11 cellular contexts compared by ENCODE assay signal in the genomic region with DNA sequence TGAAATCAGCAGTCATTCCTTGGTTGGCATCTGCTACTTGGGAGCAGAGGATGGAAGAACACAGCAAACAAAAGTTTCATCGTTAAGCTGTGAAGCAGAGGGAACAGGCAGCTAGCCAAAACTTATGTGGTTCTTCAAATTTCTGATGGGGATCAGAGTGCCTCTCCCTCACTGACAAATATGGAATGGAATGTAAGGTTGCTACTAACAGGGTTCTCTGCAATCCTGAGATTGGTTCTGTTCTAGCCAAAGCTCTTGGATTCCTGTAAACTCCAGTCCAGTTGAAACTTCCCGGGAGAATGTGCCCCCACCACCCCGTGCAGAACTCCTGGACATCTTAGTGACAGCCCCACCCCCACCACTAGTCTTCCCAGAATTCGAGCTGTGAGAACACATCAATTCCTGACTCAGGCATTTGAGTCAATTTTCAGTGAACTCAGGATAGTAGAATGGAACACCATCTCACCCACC. TPM values are rescaled to one million over a fixed set of nuclear protein-coding genes. Genes with fewer than 3 reads are reported as not detected.
A peak's percentile ranks its signal among the peaks of the same experiment; 100 is the strongest.
DNase-seq lines count a peak whose midpoint lies in the region; ATAC-seq and TF ChIP-seq lines count a peak whose summit lies in the region.
"Had no signal": no experiment of that assay in that cellular context is flagged by ENCODE, and none has a peak within 500 bp of the region (broad histone marks: within the 10 kb centered on the region; RNA-seq: fewer than 3 reads in every experiment).

No MANE protein-coding gene starts in this region.

- intact Hi-C loops in psoas muscle (cut with DNase I): no loop called here

- CTCF ChIA-PET in BJ (lab: Yijun Ruan, JAX): interaction anchor here (1.1 to 2.7 kb wide), 5 partner anchors 15 to 89 kb away, joined by 3 to 8 read pairs (median 3); no protein-coding TSS in a partner anchor

- H3K4me1 ChIP-seq in psoas muscle: no peaks in the 10 kb centered on the region

- 13 to 31% (median 16%) methylated on average over 4 of the region's 4 CpGs for WGBS in psoas muscle, 3 donors

- no peaks in the 10 kb centered on the region for H3K9me3 ChIP-seq in psoas muscle

- peak; percentile 91 for ATAC-seq in SK-N-SH treated with all-trans-retinoic acid at 6 μM for 48 hours
- ATAC-seq in psoas muscle: peak; percentile 55 to 88 (median 82)
- ATAC-seq in HG03175 (IDR thresholded peaks at IDR 0.05; ENCODE audit: unreplicated experiment): no peak
- no peak for ATAC-seq in GM21717 (IDR thresholded peaks at IDR 0.05; ENCODE audit: unreplicated experiment)
- ATAC-seq in GM18511 (IDR thresholded peaks at IDR 0.05; ENCODE audit: unreplicated experiment): no peak

- POLR2A ChIA-PET in BJ (lab: Charles Lee): interaction anchor here (0.7 to 0.9 kb wide), 4 partner anchors 21 to 133 kb away, joined by 3 to 5 read pairs (median 4); no protein-coding TSS in a partner anchor

- H3K4me3 ChIP-seq in BJ (ENCODE audit: low read depth, low read length) (no peak overlapping the region), psoas muscle (no peak overlapping the region)

- DNase-seq in BJ (ENCODE audit: low read depth) (peak; percentile 98), glomerular visceral epithelial cell (ENCODE audit: extremely low spot score) (peak; percentile 94), psoas muscle (peak; percentile 85)
- DNase-seq in central memory CD4-positive, alpha-beta T cell: no peak
- DNase-seq: DND-41, NCI-H1105 treated with DMSO at 0.1 percent for 48 hours had no signal

- no peaks in the 10 kb centered on the region for H3K36me3 ChIP-seq in BJ (ENCODE audit: control insufficient read depth, insufficient read depth, low read length)
- no peaks in the 10 kb centered on the region for H3K36me3 ChIP-seq in psoas muscle (ENCODE audit: insufficient read depth in 1 of 2, low read depth in 1 of 2)

- H3K27ac ChIP-seq in psoas muscle: peak overlapping the region; percentile 59
- H3K27ac ChIP-seq: VCaP had no signal

- H3K27me3 ChIP-seq in BJ (ENCODE audit: control insufficient read depth, insufficient read depth, low read length): no peaks in the 10 kb centered on the region
- H3K27me3 ChIP-seq in psoas muscle (ENCODE audit: insufficient read depth in 3 of 3, low read length in 2 of 3): no peaks in the 10 kb centered on the region

- TF ChIP-seq CTCF in BJ (IDR thresholded peaks at IDR 0.05; ENCODE audit: insufficient read depth, low read depth, low read length) (no peak), psoas muscle (IDR thresholded peaks at IDR 0.05) (no peak)

TF ChIP-seq in SK-N-SH treated with all-trans-retinoic acid at 6 μM for 48 hours, 23 proteins besides CTCF, POLR2A, EP300 and RAD21:
- TF ChIP-seq ISL1 (CRISPR knock-in tag; IDR thresholded peaks at IDR 0.05): peak; percentile 16; the same call in 1 of the 2 replicates
- TF ChIP-seq CSDC2 (CRISPR knock-in tag; IDR thresholded peaks at IDR 0.05): 0 out of 2 replicates have a peak, but pooled peaks have one; percentile 54
- no peak for TF ChIP-seq TOX (CRISPR knock-in tag; IDR thresholded peaks at IDR 0.05; ENCODE audit: borderline replicate concordance)
- peak; percentile 82; the same call in 1 of the 2 replicates for TF ChIP-seq PATZ1 (CRISPR knock-in tag; IDR thresholded peaks at IDR 0.05; ENCODE audit: borderline replicate concordance)

RNA-seq across cellular contexts. Expression of gene PHLDB2, which starts 55.9 kb away (rescaled TPM):
- polyA plus RNA-seq in BJ (2011; rRNA removed): 44.7 and 56.7 TPM in 2 replicates
- 102 and 109 TPM in 2 replicates for polyA minus RNA-seq in BJ (2011; rRNA and poly(A)+ RNA removed)
- total RNA-seq in psoas muscle: 1 to 10 TPM; 3.5 to 7.5 (median 5.9) TPM
- 1 to 10 TPM; 2.9 to 8.5 (median 3.0) TPM for polyA plus RNA-seq in psoas muscle

Comparison
In these comparisons a context has a peak if more than half of its experiments do, and no peak if none do; other contexts are left out.
1. ATAC-seq: peak in SK-N-SH treated with all-trans-retinoic acid at 6 μM for 48 hours (single experiment) and psoas muscle (4 of 4); none in HG03175 (single experiment), GM21717 (single experiment) and GM18511 (single experiment).